In the genomic region with DNA sequence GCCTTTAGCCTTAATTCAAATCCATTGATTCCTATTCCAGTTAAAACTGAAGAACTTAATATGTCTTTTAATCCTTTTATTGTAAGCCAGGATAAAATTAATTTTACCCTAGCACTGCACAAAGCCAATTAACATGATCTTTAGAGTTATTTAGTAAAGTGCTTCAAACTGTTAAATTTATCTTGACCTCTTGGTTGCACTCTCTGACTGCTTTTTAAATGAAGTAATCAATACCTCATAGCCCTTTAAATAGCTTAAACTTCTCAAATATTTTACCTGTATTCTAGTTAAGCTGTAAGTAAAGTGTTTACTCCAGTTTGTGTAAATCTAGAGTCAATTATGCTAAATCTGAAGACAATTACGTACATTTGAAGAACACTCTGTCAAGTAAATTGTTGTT, we compare ENCODE assay signal across 22 cellular contexts.
"Had no signal": no experiment of that assay in that cellular context is flagged by ENCODE, and none has a peak within 500 bp of the region (broad histone marks: within the 10 kb centered on the region; RNA-seq: fewer than 3 reads in every experiment).

No MANE protein-coding gene starts in this region.

- FAIRE-seq: urothelium cell line had no signal

- DNase-seq: cortex of kidney; effector CD4-positive, alpha-beta T cell; hypothalamus; immature natural killer cell; islet precursor cell; kidney glomerular epithelial cell; left colon; left ventricle myocardium superior; mucosa of descending colon; naive B cell; pancreas; sigmoid colon; stimulated activated CD4-positive, alpha-beta T cell treated with anti-CD3 and anti-CD28 coated beads, Interleukin-2, amount 100 ng/mL, for 24 hours; stimulated activated CD4-positive, alpha-beta T cell treated with anti-CD3 and anti-CD28 coated beads, Interleukin-4, amount 100 ng/mL, for 24 hours; stimulated activated naive CD4-positive, alpha-beta T cell treated with Interleukin-2 at 50 U/mL for 16 hours; stomach; testis; tibial artery; upper lobe of left lung had no signal

- H3K27ac ChIP-seq: neutrophil, pancreas, sigmoid colon, stomach, testis, tibial artery, upper lobe of left lung had no signal

- H3K36me3 ChIP-seq: neutrophil, pancreas, sigmoid colon, stomach, tibial artery, upper lobe of left lung had no signal

- H3K4me3 ChIP-seq: lung, mucosa of descending colon, pancreas, sigmoid colon, stomach, testis, tibial artery, upper lobe of left lung had no signal

- H3K27me3 ChIP-seq: neutrophil, sigmoid colon, stomach, testis, tibial artery, upper lobe of left lung had no signal

- H3K9me3 ChIP-seq: mucosa of descending colon, neutrophil, pancreas, sigmoid colon, stomach, testis, tibial artery, upper lobe of left lung had no signal

- H3K4me1 ChIP-seq: sigmoid colon, testis, tibial artery, upper lobe of left lung had no signal
